7 cellular contexts compared by ENCODE assay signal in the genomic region with DNA sequence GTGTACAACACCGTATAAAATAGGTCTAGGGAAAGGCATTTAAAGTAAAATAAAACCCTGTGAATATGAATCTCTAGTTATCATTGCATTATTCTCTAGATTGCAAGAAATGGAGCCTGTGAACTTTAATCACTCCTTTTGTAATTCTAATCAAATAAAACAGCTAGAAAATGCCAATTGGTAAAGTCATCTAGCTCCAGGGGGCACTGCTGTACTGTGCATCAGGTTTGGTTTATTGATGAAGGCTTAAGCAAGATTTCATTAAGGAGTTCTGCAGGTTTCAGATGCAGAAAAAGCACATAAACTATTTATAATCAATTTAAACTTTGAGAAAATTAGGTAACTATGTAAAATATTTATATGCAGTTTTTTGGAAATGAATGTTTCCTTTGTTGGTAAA.
A peak's percentile ranks its signal among the peaks of the same experiment; 100 is the strongest.
DNase-seq lines count a peak whose midpoint lies in the region; ATAC-seq and TF ChIP-seq lines count a peak whose summit lies in the region.

No MANE protein-coding gene starts in this region.

- H3K27ac ChIP-seq in colonic mucosa (no peak overlapping the region), uterus (no peak overlapping the region)

- H3K9me3 ChIP-seq in colonic mucosa (no peaks in the 10 kb centered on the region), uterus (no peaks in the 10 kb centered on the region)

- TF ChIP-seq POLR2A in uterus (IDR thresholded peaks at IDR 0.05), result no peak

- no peak overlapping the region for H3K9ac ChIP-seq in colonic mucosa (ENCODE audit: low read depth in 2 of 2, low read length in 2 of 2)

- DNase-seq in GM20000 (ENCODE audit: low spot score) (peak; percentile 10), NCI-H2171 (lab: John Stamatoyannopoulos, UW) (peak; percentile 35), colonic mucosa (peak; percentile 41), pons (ENCODE audit: low spot score) (peak; percentile 66), DMS153 treated with DMSO at 0.1 percent for 48 hours (lab: John Stamatoyannopoulos, UW; ENCODE audit: unreplicated experiment) (no peak), uterus (no peak)

- H3K4me1 ChIP-seq in colonic mucosa (no peaks in the 10 kb centered on the region), uterus (no peaks in the 10 kb centered on the region)

- intact Hi-C loops in colonic mucosa (cut with DNase I) (no loop called here), uterus (cut with DNase I; ENCODE audit: low total_unique reads) (no loop called here)

- ATAC-seq in HG03097 (IDR thresholded peaks at IDR 0.05; ENCODE audit: low FRiP score, unreplicated experiment), result no peak

- TF ChIP-seq CTCF in GM20000 (IDR thresholded peaks at IDR 0.05; ENCODE audit: extremely low read depth, missing control alignments) (peak; percentile 30), colonic mucosa (IDR thresholded peaks at IDR 0.05) (no peak), uterus (IDR thresholded peaks at IDR 0.05) (no peak)

- H3K4me3 ChIP-seq in colonic mucosa (no peak overlapping the region), uterus (no peak overlapping the region)

- H3K27me3 ChIP-seq in colonic mucosa (no peaks in the 10 kb centered on the region), uterus (no peaks in the 10 kb centered on the region)

- no peaks in the 10 kb centered on the region for H3K36me3 ChIP-seq in colonic mucosa
- H3K36me3 ChIP-seq in uterus, result no peaks in the 10 kb centered on the region

Comparison
In these comparisons a context has a peak if more than half of its experiments do, and no peak if none do; other contexts are left out.
1. DNase-seq: peak in GM20000 (single experiment), NCI-H2171 (single experiment), colonic mucosa (single experiment) and pons (single experiment); none in DMS153 treated with DMSO at 0.1 percent for 48 hours (single experiment) and uterus (0 of 2).